19 cellular contexts compared by ENCODE assay signal in the genomic region with DNA sequence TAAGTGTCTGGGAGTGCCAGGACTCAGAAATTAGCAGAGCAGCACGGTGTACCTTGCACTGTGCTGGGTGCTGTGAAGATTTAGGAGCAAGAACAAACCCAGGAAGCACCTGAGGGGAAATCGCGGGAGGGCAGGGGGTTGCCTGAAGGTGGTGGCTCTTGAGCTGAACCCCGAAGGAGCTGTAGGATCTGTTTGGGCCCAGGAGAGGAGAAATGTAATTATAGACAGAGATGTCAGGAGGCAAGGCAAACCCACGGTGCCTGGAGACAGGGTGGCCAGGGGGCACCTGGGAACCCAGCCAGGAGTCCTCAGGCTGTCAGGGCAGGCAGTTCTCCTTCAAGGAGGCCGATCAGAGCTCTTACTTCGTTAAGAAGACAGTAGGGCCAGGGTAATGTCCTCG.
DNase-seq lines count a peak whose midpoint lies in the region; ATAC-seq and TF ChIP-seq lines count a peak whose summit lies in the region.
"Had no signal": no experiment of that assay in that cellular context is flagged by ENCODE, and none has a peak within 500 bp of the region (broad histone marks: within the 10 kb centered on the region; RNA-seq: fewer than 3 reads in every experiment).

No MANE protein-coding gene starts in this region.

- no peak overlapping the region for H3K27ac ChIP-seq in heart left ventricle
- no peak overlapping the region for H3K27ac ChIP-seq in Peyer's patch

- 61 to 73% (median 67%) methylated on average over 8 of the region's 8 CpGs for WGBS in heart left ventricle, 4 donors

- CTCF ChIA-PET in activated CD8-positive, alpha-beta T cell treated with anti-CD3 and anti-CD28 coated beads for 36 hours (lab: Charles Lee), result no interaction called here

- H3K4me1 Mint-ChIP-seq in activated CD8-positive, alpha-beta T cell treated with anti-CD3 and anti-CD28 coated beads for 36 hours (ENCODE audit: low read depth), result no peaks in the 10 kb centered on the region

- TF ChIP-seq POLR2A in heart left ventricle (IDR thresholded peaks at IDR 0.05), result no peak
- TF ChIP-seq POLR2A in Peyer's patch (IDR thresholded peaks at IDR 0.05), result no peak

- peak; percentile 39 for DNase-seq in cardiac septum (ENCODE audit: low spot score)
- no peak for DNase-seq in heart left ventricle
- peak in 2 of 3 donors; percentile 9 to 30 for DNase-seq in Peyer's patch
- DNase-seq in sciatic nerve (ENCODE audit: low spot score), result peak; percentile 42
- no peak for DNase-seq in activated CD8-positive, alpha-beta T cell treated with anti-CD3 and anti-CD28 coated beads for 36 hours
- no peak for DNase-seq in putamen (ENCODE audit: low spot score)
- no peak for DNase-seq in MV-4-11 (lab: John Stamatoyannopoulos, UW)
- DNase-seq: C1 segment of cervical spinal cord, DMS79, KBM-7, NCI-H1417, NCI-H187, NCI-H2107, NCI-H226, NCI-H524 treated with DMSO at 0.1 percent for 48 hours had no signal

- peaks cover 5% of the 10 kb centered on the region for H3K27me3 Mint-ChIP-seq in activated CD8-positive, alpha-beta T cell treated with anti-CD3 and anti-CD28 coated beads for 36 hours

- H3K9me3 ChIP-seq in heart left ventricle (peaks cover 0 to 3% (median 0%) of the 10 kb centered on the region in 12 donors), Peyer's patch (no peaks in the 10 kb centered on the region)

- intact Hi-C loops in cardiac septum (cut with DNase I) (no loop called here), heart left ventricle (cut with DNase I) (loop anchor here in 2 of 10 donors (5.0 to 10.0 kb wide), 2 partner anchors 70 to 272 kb away; no protein-coding TSS in a partner anchor), sciatic nerve (cut with DNase I) (no loop called here)
- intact Hi-C loops in activated CD8-positive, alpha-beta T cell treated with anti-CD3 and anti-CD28 coated beads for 36 hours (cut with micrococcal nuclease), result no loop called here

- ATAC-seq in heart left ventricle (no peak), sciatic nerve (no peak)
- no peak for ATAC-seq in activated CD8-positive, alpha-beta T cell treated with anti-CD3 and anti-CD28 coated beads for 36 hours
- ATAC-seq: HepG2, Panc1, Right ventricle myocardium inferior had no signal

- no peaks in the 10 kb centered on the region for H3K36me3 ChIP-seq in heart left ventricle
- H3K36me3 ChIP-seq in Peyer's patch, result no peaks in the 10 kb centered on the region

- no peaks in the 10 kb centered on the region for H3K9me3 Mint-ChIP-seq in activated CD8-positive, alpha-beta T cell treated with anti-CD3 and anti-CD28 coated beads for 36 hours

- TF ChIP-seq CTCF in heart left ventricle (IDR thresholded peaks at IDR 0.05) (no peak), Peyer's patch (IDR thresholded peaks at IDR 0.05) (no peak)
- TF ChIP-seq CTCF in activated CD8-positive, alpha-beta T cell treated with anti-CD3 and anti-CD28 coated beads for 36 hours (IDR thresholded peaks at IDR 0.05), result no peak

- H3K36me3 Mint-ChIP-seq in activated CD8-positive, alpha-beta T cell treated with anti-CD3 and anti-CD28 coated beads for 36 hours (ENCODE audit: low read depth), result no peaks in the 10 kb centered on the region
- H3K36me3 Mint-ChIP-seq: CD8-positive, alpha-beta memory T cell had no signal

- H3K4me3 ChIP-seq in heart left ventricle (no peak overlapping the region), Peyer's patch (no peak overlapping the region)

- peaks cover 0 to 13% (median 6%) of the 10 kb centered on the region in 12 donors for H3K4me1 ChIP-seq in heart left ventricle
- peaks cover 0 to 11% (median 2%) of the 10 kb centered on the region in 4 donors for H3K4me1 ChIP-seq in Peyer's patch

- H3K27ac Mint-ChIP-seq in activated CD8-positive, alpha-beta T cell treated with anti-CD3 and anti-CD28 coated beads for 36 hours, result no peak overlapping the region
- H3K27ac Mint-ChIP-seq: CD8-positive, alpha-beta memory T cell had no signal

- POLR2A ChIA-PET in activated CD8-positive, alpha-beta T cell treated with anti-CD3 and anti-CD28 coated beads for 36 hours (lab: Charles Lee), result no interaction called here

- H3K27me3 ChIP-seq in heart left ventricle (peaks cover 0 to 3% (median 0%) of the 10 kb centered on the region in 9 donors), Peyer's patch (no peaks in the 10 kb centered on the region)

- H3K4me3 Mint-ChIP-seq in activated CD8-positive, alpha-beta T cell treated with anti-CD3 and anti-CD28 coated beads for 36 hours, result no peak overlapping the region
- H3K4me3 Mint-ChIP-seq: CD8-positive, alpha-beta memory T cell had no signal

Comparison
In these comparisons a context has a peak if more than half of its experiments do, and no peak if none do; other contexts are left out.
1. DNase-seq: peak in cardiac septum (single experiment), Peyer's patch (2 of 3) and sciatic nerve (single experiment); none in heart left ventricle (0 of 5), activated CD8-positive, alpha-beta T cell treated with anti-CD3 and anti-CD28 coated beads for 36 hours (single experiment), putamen (single experiment) and MV-4-11 (single experiment).